16 cellular contexts compared by ENCODE assay signal in genomic region chr3:186969607-186970006, GRCh38. TPM values are rescaled to one million over a fixed set of nuclear protein-coding genes. Genes with fewer than 3 reads are reported as not detected.
A peak's percentile ranks its signal among the peaks of the same experiment; 100 is the strongest.
DNase-seq lines count a peak whose midpoint lies in the region; ATAC-seq and TF ChIP-seq lines count a peak whose summit lies in the region.
"Had no signal": no experiment of that assay in that cellular context is flagged by ENCODE, and none has a peak within 500 bp of the region (broad histone marks: within the 10 kb centered on the region; RNA-seq: fewer than 3 reads in every experiment).

No MANE protein-coding gene starts in this region.

- peaks cover 44% of the 10 kb centered on the region for H3K4me1 ChIP-seq in A673 (ENCODE audit: insufficient read depth, low read length, poor library complexity, severe bottlenecking)
- H3K4me1 ChIP-seq: BE2C had no signal

- peaks cover 35% of the 10 kb centered on the region for H3K36me3 ChIP-seq in A673 (ENCODE audit: insufficient read depth, low read length, poor library complexity, severe bottlenecking)

- H3K4me3 ChIP-seq in A673 (ENCODE audit: low read depth, low read length, poor library complexity, severe bottlenecking) (no peak overlapping the region), coronary artery (no peak overlapping the region)

- no peaks in the 10 kb centered on the region for H3K9me3 Mint-ChIP-seq in CD4-positive, alpha-beta T cell
- H3K9me3 Mint-ChIP-seq in natural killer cell = no peaks in the 10 kb centered on the region

- H3K27ac ChIP-seq in A673 (ENCODE audit: low read depth, low read length, poor library complexity, severe bottlenecking) (peak overlapping the region; percentile 39), coronary artery (peak overlapping the region; percentile 62 to 86)
- H3K27ac ChIP-seq in CD4-positive, alpha-beta T cell (ENCODE audit: low read depth, low read length) = no peak overlapping the region

- H3K9me3 ChIP-seq in A673 (ENCODE audit: low read depth, low read length, poor library complexity, severe bottlenecking) = no peaks in the 10 kb centered on the region
- no peaks in the 10 kb centered on the region for H3K9me3 ChIP-seq in CD4-positive, alpha-beta T cell (ENCODE audit: control insufficient read depth, low read length)
- H3K9me3 ChIP-seq: BE2C had no signal

- no peaks in the 10 kb centered on the region for H3K27me3 Mint-ChIP-seq in CD4-positive, alpha-beta T cell
- no peaks in the 10 kb centered on the region for H3K27me3 Mint-ChIP-seq in natural killer cell (ENCODE audit: low read depth in 2 of 2)

- no TSS peak for BruUV-seq in A673 (replicated peaks; lab: Mats Ljungman, UMichigan)

- H3K27ac Mint-ChIP-seq in CD4-positive, alpha-beta T cell = peak overlapping the region; percentile 13
- peak overlapping the region; percentile 78 to 86 for H3K27ac Mint-ChIP-seq in natural killer cell

- H3K4me1 Mint-ChIP-seq in CD4-positive, alpha-beta T cell (ENCODE audit: low read depth) = peaks cover 38% of the 10 kb centered on the region
- peaks cover 37 to 59% of the 10 kb centered on the region in 2 donors for H3K4me1 Mint-ChIP-seq in natural killer cell

- POLR2A ChIA-PET in A673 (lab: Charles Lee; ENCODE audit: low non-redundant PET) = no interaction called here
- POLR2A ChIA-PET in CD4-positive, alpha-beta T cell (lab: Charles Lee) = interaction anchor here (0.5 kb wide), 1 partner anchor 21 kb away, joined by 3 read pairs; no protein-coding TSS in a partner anchor

- peaks cover 91% of the 10 kb centered on the region for H3K36me3 Mint-ChIP-seq in CD4-positive, alpha-beta T cell (ENCODE audit: low read depth)
- peaks cover 7% of the 10 kb centered on the region for H3K36me3 Mint-ChIP-seq in natural killer cell

- TF ChIP-seq CTCF in A673 (conservative IDR thresholded peaks at IDR 0.05; ENCODE audit: low read depth, low read length) (no peak), coronary artery (IDR thresholded peaks at IDR 0.05) (no peak), natural killer cell (IDR thresholded peaks at IDR 0.05) (no peak)
- no peak for TF ChIP-seq CTCF in CD4-positive, alpha-beta T cell (IDR thresholded peaks at IDR 0.05)

- ATAC-seq in CD4-positive, alpha-beta T cell (ENCODE audit: poor library complexity) = no peak
- ATAC-seq in natural killer cell (no peak), GM19452 (IDR thresholded peaks at IDR 0.05; ENCODE audit: unreplicated experiment) (no peak), GM21423 (IDR thresholded peaks at IDR 0.05; ENCODE audit: unreplicated experiment) (no peak)
- ATAC-seq: left colon had no signal

- no peaks in the 10 kb centered on the region for H3K27me3 ChIP-seq in A673 (replicated peaks; ENCODE audit: insufficient read depth, low read depth, low read length, poor library complexity)
- no peaks in the 10 kb centered on the region for H3K27me3 ChIP-seq in CD4-positive, alpha-beta T cell (ENCODE audit: control insufficient read depth, insufficient read depth, low read length)
- H3K27me3 ChIP-seq: BE2C had no signal

- DNase-seq in A673 (ENCODE audit: low spot score) (no peak), coronary artery (ENCODE audit: low spot score) (peak; percentile 43), natural killer cell (no peak), NCI-H526 treated with DMSO at 0.1 percent for 48 hours (lab: John Stamatoyannopoulos, UW) (no peak), hepatic stellate cell (ENCODE audit: low spot score) (no peak)
- no peak for DNase-seq in CD4-positive, alpha-beta T cell
- DNase-seq: activated CD4-positive, alpha-beta T cell treated with anti-CD3 and anti-CD28 coated beads for 48 hours; BE2C; GOT3; hypothalamus; left colon; NCI-H1048; NCI-H2107; NCI-H748 treated with DMSO at 0.1 percent for 48 hours had no signal

- CTCF ChIA-PET in A673 (lab: Charles Lee) = interaction anchor here (0.7 kb wide), 1 partner anchor 181 kb away, joined by 9 read pairs; no protein-coding TSS in a partner anchor
- CTCF ChIA-PET in CD4-positive, alpha-beta T cell (lab: Charles Lee) = interaction anchor here (1.1 kb wide), 1 partner anchor 120 kb away, joined by 3 read pairs; no protein-coding TSS in a partner anchor

- H3K4me3 Mint-ChIP-seq in CD4-positive, alpha-beta T cell = no peak overlapping the region
- no peak overlapping the region for H3K4me3 Mint-ChIP-seq in natural killer cell

- intact Hi-C loops in A673 (cut with micrococcal nuclease; ENCODE audit: unreplicated experiment) (no loop called here), natural killer cell (cut with micrococcal nuclease) (no loop called here)
- intact Hi-C loops in CD4-positive, alpha-beta T cell (cut with DNase I, micrococcal nuclease) = no loop called here

RNA-seq across cellular contexts. Expression of gene ST6GAL1, which starts 39.3 kb away (rescaled TPM):
- 74.2 and 78.3 TPM in 2 replicates for total RNA-seq in A673 (2021)
- 10 to 100 TPM; 27.6 to 29.1 TPM for total RNA-seq in CD4-positive, alpha-beta T cell
- total RNA-seq in natural killer cell = 100 to 1,000 TPM; 121 to 182 (median 146) TPM
